ENCODE assay signal across 1 cellular context in the genomic region with DNA sequence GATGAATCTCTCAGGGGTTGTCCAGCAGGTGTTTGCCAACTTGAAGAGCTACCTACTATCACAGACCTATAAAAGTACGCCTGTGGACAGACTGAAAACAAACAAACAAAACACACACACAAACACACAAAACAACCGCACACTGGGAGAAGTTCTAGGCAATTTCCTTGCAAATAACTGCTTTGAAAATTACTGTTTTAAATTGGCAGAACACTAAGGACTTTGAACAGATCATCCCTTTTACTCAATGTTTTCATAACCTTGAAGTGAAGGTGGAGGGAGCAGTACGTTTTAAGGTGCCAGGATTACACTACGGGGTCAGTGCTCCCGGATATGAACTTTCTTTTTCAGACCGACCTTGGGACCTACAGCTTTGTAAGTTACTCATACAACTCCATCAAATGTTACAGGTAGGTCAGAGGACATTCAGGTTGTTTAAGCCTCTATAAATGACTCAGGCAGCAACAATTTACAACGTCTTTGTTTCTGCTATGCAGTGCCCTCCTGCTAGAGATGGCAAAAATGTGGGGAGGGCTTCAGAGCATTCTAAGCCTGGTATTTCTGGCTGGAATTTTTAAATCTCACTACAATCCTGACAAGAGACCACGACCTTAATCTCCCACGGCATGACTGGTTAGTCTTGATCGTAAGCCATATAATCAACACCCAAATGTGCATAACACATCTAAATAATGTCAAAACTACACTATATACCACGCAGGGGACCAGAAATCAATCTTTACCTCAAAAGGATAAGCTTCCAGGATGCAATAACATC.
TF ChIP-seq lines count a peak whose summit lies in the region.

No MANE protein-coding gene starts in this region.

TF ChIP-seq in HepG2, 621 proteins besides CTCF, POLR2A, EP300 and RAD21 (continued from another document and continues in another):
- TF ChIP-seq, protein P1, sequence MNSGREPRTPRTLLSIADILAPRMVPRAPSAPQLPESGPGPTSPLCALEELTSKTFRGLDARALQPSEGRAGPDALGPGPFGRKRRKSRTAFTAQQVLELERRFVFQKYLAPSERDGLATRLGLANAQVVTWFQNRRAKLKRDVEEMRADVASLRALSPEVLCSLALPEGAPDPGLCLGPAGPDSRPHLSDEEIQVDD (CRISPR knock-in tag; IDR thresholded peaks at IDR 0.05; ENCODE audit: borderline replicate concordance): no peak
- peak; percentile 81; the same call in 1 of the 2 replicates for TF ChIP-seq AKAP8 (CRISPR knock-in tag; IDR thresholded peaks at IDR 0.05)
- no peak for TF ChIP-seq SRSF9 (IDR thresholded peaks at IDR 0.05; ENCODE audit: borderline replicate concordance, insufficient read depth, low read depth, low read length, poor library complexity, severe bottlenecking)
- TF ChIP-seq HES4 (CRISPR knock-in tag; IDR thresholded peaks at IDR 0.05; ENCODE audit: borderline replicate concordance): no peak
- TF ChIP-seq REST (IDR thresholded peaks at IDR 0.05; ENCODE audit: borderline replicate concordance in 1 of 2, low read depth in 1 of 2, low read length in 2 of 2): no peak
- TF ChIP-seq ZBTB38 (CRISPR knock-in tag; IDR thresholded peaks at IDR 0.05): no peak
- TF ChIP-seq E2F5 (CRISPR knock-in tag; conservative IDR thresholded peaks at IDR 0.05): no peak
- peak; percentile 77 for TF ChIP-seq DPF2 (CRISPR knock-in tag; IDR thresholded peaks at IDR 0.05; ENCODE audit: borderline replicate concordance, low read depth)
- TF ChIP-seq ZNF253 (CRISPR knock-in tag; IDR thresholded peaks at IDR 0.05; ENCODE audit: borderline replicate concordance): no peak
- peak; percentile 68 for TF ChIP-seq ZNF614 (CRISPR knock-in tag; IDR thresholded peaks at IDR 0.05; ENCODE audit: borderline replicate concordance)
- peak; percentile 42; the same call in 1 of the 2 replicates for TF ChIP-seq SMYD3 (CRISPR knock-in tag; IDR thresholded peaks at IDR 0.05)
- peak; percentile 97 for TF ChIP-seq ESRRA (CRISPR knock-in tag; IDR thresholded peaks at IDR 0.05; ENCODE audit: low read depth)
- TF ChIP-seq TRIM22 (IDR thresholded peaks at IDR 0.05): no peak
- TF ChIP-seq, protein P2, sequence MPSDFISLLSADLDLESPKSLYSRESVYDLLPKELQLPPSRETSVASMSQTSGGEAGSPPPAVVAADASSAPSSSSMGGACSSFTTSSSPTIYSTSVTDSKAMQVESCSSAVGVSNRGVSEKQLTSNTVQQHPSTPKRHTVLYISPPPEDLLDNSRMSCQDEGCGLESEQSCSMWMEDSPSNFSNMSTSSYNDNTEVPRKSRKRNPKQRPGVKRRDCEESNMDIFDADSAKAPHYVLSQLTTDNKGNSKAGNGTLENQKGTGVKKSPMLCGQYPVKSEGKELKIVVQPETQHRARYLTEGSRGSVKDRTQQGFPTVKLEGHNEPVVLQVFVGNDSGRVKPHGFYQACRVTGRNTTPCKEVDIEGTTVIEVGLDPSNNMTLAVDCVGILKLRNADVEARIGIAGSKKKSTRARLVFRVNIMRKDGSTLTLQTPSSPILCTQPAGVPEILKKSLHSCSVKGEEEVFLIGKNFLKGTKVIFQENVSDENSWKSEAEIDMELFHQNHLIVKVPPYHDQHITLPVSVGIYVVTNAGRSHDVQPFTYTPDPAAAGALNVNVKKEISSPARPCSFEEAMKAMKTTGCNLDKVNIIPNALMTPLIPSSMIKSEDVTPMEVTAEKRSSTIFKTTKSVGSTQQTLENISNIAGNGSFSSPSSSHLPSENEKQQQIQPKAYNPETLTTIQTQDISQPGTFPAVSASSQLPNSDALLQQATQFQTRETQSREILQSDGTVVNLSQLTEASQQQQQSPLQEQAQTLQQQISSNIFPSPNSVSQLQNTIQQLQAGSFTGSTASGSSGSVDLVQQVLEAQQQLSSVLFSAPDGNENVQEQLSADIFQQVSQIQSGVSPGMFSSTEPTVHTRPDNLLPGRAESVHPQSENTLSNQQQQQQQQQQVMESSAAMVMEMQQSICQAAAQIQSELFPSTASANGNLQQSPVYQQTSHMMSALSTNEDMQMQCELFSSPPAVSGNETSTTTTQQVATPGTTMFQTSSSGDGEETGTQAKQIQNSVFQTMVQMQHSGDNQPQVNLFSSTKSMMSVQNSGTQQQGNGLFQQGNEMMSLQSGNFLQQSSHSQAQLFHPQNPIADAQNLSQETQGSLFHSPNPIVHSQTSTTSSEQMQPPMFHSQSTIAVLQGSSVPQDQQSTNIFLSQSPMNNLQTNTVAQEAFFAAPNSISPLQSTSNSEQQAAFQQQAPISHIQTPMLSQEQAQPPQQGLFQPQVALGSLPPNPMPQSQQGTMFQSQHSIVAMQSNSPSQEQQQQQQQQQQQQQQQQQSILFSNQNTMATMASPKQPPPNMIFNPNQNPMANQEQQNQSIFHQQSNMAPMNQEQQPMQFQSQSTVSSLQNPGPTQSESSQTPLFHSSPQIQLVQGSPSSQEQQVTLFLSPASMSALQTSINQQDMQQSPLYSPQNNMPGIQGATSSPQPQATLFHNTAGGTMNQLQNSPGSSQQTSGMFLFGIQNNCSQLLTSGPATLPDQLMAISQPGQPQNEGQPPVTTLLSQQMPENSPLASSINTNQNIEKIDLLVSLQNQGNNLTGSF (CRISPR knock-in tag; IDR thresholded peaks at IDR 0.05): no peak
- TF ChIP-seq ZKSCAN5 (CRISPR knock-in tag; IDR thresholded peaks at IDR 0.05): no peak
- TF ChIP-seq, protein P3, sequence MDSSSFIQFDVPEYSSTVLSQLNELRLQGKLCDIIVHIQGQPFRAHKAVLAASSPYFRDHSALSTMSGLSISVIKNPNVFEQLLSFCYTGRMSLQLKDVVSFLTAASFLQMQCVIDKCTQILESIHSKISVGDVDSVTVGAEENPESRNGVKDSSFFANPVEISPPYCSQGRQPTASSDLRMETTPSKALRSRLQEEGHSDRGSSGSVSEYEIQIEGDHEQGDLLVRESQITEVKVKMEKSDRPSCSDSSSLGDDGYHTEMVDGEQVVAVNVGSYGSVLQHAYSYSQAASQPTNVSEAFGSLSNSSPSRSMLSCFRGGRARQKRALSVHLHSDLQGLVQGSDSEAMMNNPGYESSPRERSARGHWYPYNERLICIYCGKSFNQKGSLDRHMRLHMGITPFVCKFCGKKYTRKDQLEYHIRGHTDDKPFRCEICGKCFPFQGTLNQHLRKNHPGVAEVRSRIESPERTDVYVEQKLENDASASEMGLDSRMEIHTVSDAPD (CRISPR knock-in tag; IDR thresholded peaks at IDR 0.05): no peak
- TF ChIP-seq SRSF4 (IDR thresholded peaks at IDR 0.05; ENCODE audit: low read depth, low read length, poor library complexity, severe bottlenecking): no peak
- TF ChIP-seq HIVEP1 (CRISPR knock-in tag; IDR thresholded peaks at IDR 0.05): no peak
- no peak for TF ChIP-seq DMAP1 (CRISPR knock-in tag; IDR thresholded peaks at IDR 0.05)
- TF ChIP-seq KMT2B (CRISPR knock-in tag; IDR thresholded peaks at IDR 0.05): no peak
- no peak for TF ChIP-seq RBFOX2 (IDR thresholded peaks at IDR 0.05; ENCODE audit: low read depth, low read length)
- no peak for TF ChIP-seq ZFP62 (CRISPR knock-in tag; IDR thresholded peaks at IDR 0.05)
- TF ChIP-seq, protein P4, sequence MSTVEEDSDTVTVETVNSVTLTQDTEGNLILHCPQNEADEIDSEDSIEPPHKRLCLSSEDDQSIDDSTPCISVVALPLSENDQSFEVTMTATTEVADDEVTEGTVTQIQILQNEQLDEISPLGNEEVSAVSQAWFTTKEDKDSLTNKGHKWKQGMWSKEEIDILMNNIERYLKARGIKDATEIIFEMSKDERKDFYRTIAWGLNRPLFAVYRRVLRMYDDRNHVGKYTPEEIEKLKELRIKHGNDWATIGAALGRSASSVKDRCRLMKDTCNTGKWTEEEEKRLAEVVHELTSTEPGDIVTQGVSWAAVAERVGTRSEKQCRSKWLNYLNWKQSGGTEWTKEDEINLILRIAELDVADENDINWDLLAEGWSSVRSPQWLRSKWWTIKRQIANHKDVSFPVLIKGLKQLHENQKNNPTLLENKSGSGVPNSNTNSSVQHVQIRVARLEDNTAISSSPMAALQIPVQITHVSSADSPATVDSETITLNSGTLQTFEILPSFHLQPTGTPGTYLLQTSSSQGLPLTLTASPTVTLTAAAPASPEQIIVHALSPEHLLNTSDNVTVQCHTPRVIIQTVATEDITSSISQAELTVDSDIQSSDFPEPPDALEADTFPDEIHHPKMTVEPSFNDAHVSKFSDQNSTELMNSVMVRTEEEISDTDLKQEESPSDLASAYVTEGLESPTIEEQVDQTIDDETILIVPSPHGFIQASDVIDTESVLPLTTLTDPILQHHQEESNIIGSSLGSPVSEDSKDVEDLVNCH (CRISPR knock-in tag; IDR thresholded peaks at IDR 0.05): no peak; the same call in 1 of the 2 replicates
- TF ChIP-seq ATF1 (CRISPR knock-in tag; IDR thresholded peaks at IDR 0.05): peak; percentile 76; the same call in 1 of the 2 replicates
- TF ChIP-seq MYNN (CRISPR knock-in tag; IDR thresholded peaks at IDR 0.05; ENCODE audit: low read depth): no peak
- TF ChIP-seq ZNF362 (CRISPR knock-in tag; IDR thresholded peaks at IDR 0.05; ENCODE audit: borderline replicate concordance): peak; percentile 74; the same call in 1 of the 2 replicates
- no peak for TF ChIP-seq ZNF510 (CRISPR knock-in tag; IDR thresholded peaks at IDR 0.05; ENCODE audit: low read depth)
- TF ChIP-seq PHF8 (CRISPR knock-in tag; IDR thresholded peaks at IDR 0.05): no peak
- TF ChIP-seq GLI4 (CRISPR knock-in tag; IDR thresholded peaks at IDR 0.05; ENCODE audit: borderline replicate concordance): no peak
- no peak for TF ChIP-seq NFIB (CRISPR knock-in tag; IDR thresholded peaks at IDR 0.05; ENCODE audit: borderline replicate concordance)
- peak; percentile 48; the same call in 1 of the 2 replicates for TF ChIP-seq SIN3A (IDR thresholded peaks at IDR 0.05; ENCODE audit: borderline replicate concordance, low read depth, low read length)
- TF ChIP-seq CBFB (CRISPR knock-in tag; IDR thresholded peaks at IDR 0.05): 0 out of 2 replicates have a peak, but pooled peaks have one; percentile 58
- TF ChIP-seq, protein P5, sequence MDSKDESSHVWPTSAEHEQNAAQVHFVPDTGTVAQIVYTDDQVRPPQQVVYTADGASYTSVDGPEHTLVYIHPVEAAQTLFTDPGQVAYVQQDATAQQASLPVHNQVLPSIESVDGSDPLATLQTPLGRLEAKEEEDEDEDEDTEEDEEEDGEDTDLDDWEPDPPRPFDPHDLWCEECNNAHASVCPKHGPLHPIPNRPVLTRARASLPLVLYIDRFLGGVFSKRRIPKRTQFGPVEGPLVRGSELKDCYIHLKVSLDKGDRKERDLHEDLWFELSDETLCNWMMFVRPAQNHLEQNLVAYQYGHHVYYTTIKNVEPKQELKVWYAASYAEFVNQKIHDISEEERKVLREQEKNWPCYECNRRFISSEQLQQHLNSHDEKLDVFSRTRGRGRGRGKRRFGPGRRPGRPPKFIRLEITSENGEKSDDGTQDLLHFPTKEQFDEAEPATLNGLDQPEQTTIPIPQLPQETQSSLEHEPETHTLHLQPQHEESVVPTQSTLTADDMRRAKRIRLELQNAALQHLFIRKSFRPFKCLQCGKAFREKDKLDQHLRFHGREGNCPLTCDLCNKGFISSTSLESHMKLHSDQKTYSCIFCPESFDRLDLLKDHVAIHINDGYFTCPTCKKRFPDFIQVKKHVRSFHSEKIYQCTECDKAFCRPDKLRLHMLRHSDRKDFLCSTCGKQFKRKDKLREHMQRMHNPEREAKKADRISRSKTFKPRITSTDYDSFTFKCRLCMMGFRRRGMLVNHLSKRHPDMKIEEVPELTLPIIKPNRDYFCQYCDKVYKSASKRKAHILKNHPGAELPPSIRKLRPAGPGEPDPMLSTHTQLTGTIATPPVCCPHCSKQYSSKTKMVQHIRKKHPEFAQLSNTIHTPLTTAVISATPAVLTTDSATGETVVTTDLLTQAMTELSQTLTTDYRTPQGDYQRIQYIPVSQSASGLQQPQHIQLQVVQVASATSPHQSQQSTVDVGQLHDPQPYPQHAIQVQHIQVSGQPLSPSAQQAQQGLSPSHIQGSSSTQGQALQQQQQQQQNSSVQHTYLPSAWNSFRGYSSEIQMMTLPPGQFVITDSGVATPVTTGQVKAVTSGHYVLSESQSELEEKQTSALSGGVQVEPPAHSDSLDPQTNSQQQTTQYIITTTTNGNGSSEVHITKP (CRISPR knock-in tag; IDR thresholded peaks at IDR 0.05; ENCODE audit: low read depth): no peak
